Comparison of ENCODE assay signal across 25 cellular contexts in the genomic region with DNA sequence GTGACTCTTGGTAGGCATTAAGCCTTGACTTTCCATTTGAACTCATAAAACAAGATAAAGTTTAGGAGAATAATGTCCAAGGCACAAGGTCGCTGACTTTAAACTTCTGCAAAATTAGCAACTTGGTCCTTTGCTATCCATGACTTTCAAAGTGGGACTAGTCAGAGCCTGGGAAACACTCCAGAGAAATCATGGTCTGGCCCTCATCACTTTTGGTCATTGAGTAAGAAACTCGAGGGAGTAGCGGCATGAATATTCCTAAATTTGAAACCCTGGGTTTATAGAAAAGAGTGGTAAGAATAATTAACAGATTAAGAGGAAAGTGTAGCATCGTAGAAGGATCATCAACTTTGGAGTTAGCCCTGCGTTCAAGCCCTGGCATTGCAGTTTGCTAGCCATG. TPM values are rescaled to one million over a fixed set of nuclear protein-coding genes. Genes with fewer than 3 reads are reported as not detected.
A peak's percentile ranks its signal among the peaks of the same experiment; 100 is the strongest.
DNase-seq lines count a peak whose midpoint lies in the region; ATAC-seq and TF ChIP-seq lines count a peak whose summit lies in the region.
"Had no signal": no experiment of that assay in that cellular context is flagged by ENCODE, and none has a peak within 500 bp of the region (broad histone marks: within the 10 kb centered on the region; RNA-seq: fewer than 3 reads in every experiment).

No MANE protein-coding gene starts in this region.

- H3K4me1 Mint-ChIP-seq in H9 = 0 out of 4 replicates have a peak, but pooled peaks cover 0 to 9% of the 10 kb centered on the region in 2 experiments

- in situ Hi-C loops in GM23248 (cut with MboI) = no loop called here

- no peak overlapping the region for H2BK5ac ChIP-seq in H9 (ENCODE audit: insufficient read length, low read length)

- no peaks in the 10 kb centered on the region for H3K9me3 ChIP-seq in GM23248 (ENCODE audit: low read depth)
- H3K9me3 ChIP-seq in SJSA1 (replicated peaks) = peaks cover 6% of the 10 kb centered on the region
- no peaks in the 10 kb centered on the region for H3K9me3 ChIP-seq in MM.1S (replicated peaks; ENCODE audit: insufficient read depth, low read length)
- H3K9me3 ChIP-seq in H9 (ENCODE audit: control insufficient read depth, low read depth, low read length) = no peaks in the 10 kb centered on the region
- H3K9me3 ChIP-seq: SJCRH30 had no signal

- no peak overlapping the region for H3K4ac ChIP-seq in H9 (ENCODE audit: low read depth, low read length)

- no peak overlapping the region for H4K5ac ChIP-seq in H9 (ENCODE audit: insufficient read length, low read depth, low read length)

- peaks cover 8% of the 10 kb centered on the region for H3K27me3 Mint-ChIP-seq in H9 (ENCODE audit: low read depth)
- H3K27me3 Mint-ChIP-seq: CD4-positive, alpha-beta T cell had no signal

- H3K27me3 ChIP-seq in GM23248 (replicated peaks; ENCODE audit: insufficient read depth) (no peaks in the 10 kb centered on the region), SJSA1 (replicated peaks) (no peaks in the 10 kb centered on the region), MM.1S (replicated peaks; ENCODE audit: insufficient read depth, low read length) (no peaks in the 10 kb centered on the region), H9 (ENCODE audit: insufficient read depth, low read length) (no peaks in the 10 kb centered on the region)
- H3K27me3 ChIP-seq: BLaER1 treated with 17β-estradiol and CSF1 and Interleukin-3, amounts not matched to agents 10 nM and 100 nM; SJCRH30 had no signal

- H3K23ac ChIP-seq in H9 (ENCODE audit: insufficient read length, low read depth, low read length) = no peak overlapping the region

- H3K36me3 Mint-ChIP-seq in H9 (ENCODE audit: insufficient read depth in 1 of 3, low read depth in 3 of 3) = no peaks in the 10 kb centered on the region; a peak in 1 of 7 replicates

- no peak overlapping the region for H3K18ac ChIP-seq in H9 (ENCODE audit: insufficient read length, low read depth, low read length)

- no peaks in the 10 kb centered on the region for H3K79me1 ChIP-seq in H9 (ENCODE audit: insufficient read depth, low read depth, low read length, poor library complexity, severe bottlenecking)

- H2BK12ac ChIP-seq in H9 (ENCODE audit: insufficient read length, low read depth, low read length) = no peak overlapping the region

- peak overlapping the region; percentile 94 for H3K27ac ChIP-seq in GM23248
- H3K27ac ChIP-seq in SJSA1 = peak overlapping the region; percentile 98
- no peak overlapping the region for H3K27ac ChIP-seq in MM.1S (ENCODE audit: low read length)
- no peak overlapping the region for H3K27ac ChIP-seq in H9 (ENCODE audit: insufficient read length, low read depth, low read length)
- H3K27ac ChIP-seq: BLaER1 treated with 17β-estradiol and CSF1 and Interleukin-3, amounts not matched to agents 10 nM and 100 nM; SJCRH30 had no signal

- no peaks in the 10 kb centered on the region for H4K20me1 ChIP-seq in GM23248 (ENCODE audit: insufficient read depth)
- H4K20me1 ChIP-seq in MM.1S (ENCODE audit: insufficient read depth, low read length) = no peaks in the 10 kb centered on the region
- H4K20me1 ChIP-seq in H9 (ENCODE audit: control insufficient read depth, insufficient read depth, insufficient read length) = no peaks in the 10 kb centered on the region
- H4K20me1 ChIP-seq: BLaER1 treated with 17β-estradiol and CSF1 and Interleukin-3, amounts not matched to agents 10 nM and 100 nM had no signal

- no peak overlapping the region for H3K4me3 Mint-ChIP-seq in H9
- H3K4me3 Mint-ChIP-seq: CD4-positive, alpha-beta T cell had no signal

- H4K8ac ChIP-seq in H9 (replicated peaks; ENCODE audit: insufficient read length, low read depth, low read length) = no peak overlapping the region

- H3K23me2 ChIP-seq in H9 (ENCODE audit: insufficient read length, low read depth, low read length, poor library complexity, severe bottlenecking) = no peaks in the 10 kb centered on the region

- H3K9me2 ChIP-seq in GM23248 (ENCODE audit: insufficient read depth) = no peaks in the 10 kb centered on the region
- no peaks in the 10 kb centered on the region for H3K9me2 ChIP-seq in MM.1S (replicated peaks; ENCODE audit: insufficient read depth, low read length)

- H3K4me3 ChIP-seq in GM23248 = no peak overlapping the region
- H3K4me3 ChIP-seq in SJSA1 = no peak overlapping the region
- H3K4me3 ChIP-seq in fibroblast of mammary gland (ENCODE audit: control insufficient read depth, low read depth, low read length) = no peak overlapping the region
- no peak overlapping the region for H3K4me3 ChIP-seq in MM.1S (ENCODE audit: low read length)
- H3K4me3 ChIP-seq: BLaER1 treated with 17β-estradiol and CSF1 and Interleukin-3, amounts not matched to agents 10 nM and 100 nM; K562; SJCRH30 had no signal

- WGBS in GM23248 (ENCODE audit: low coverage in 1 of 2, low lambda C conversion rate in 2 of 2, missing lambda C conversion rate in 2 of 2), 2 experiments = 58 to 61% methylated on average over 5 of the region's 5 CpGs
- WGBS in H9 (ENCODE audit: extremely low coverage, insufficient read length, low lambda C conversion rate) = no CpG with 5 or more reads among the region's 5 CpGs

- peak; percentile 72 for DNase-seq in GM23248
- peak; percentile 62 to 67 for DNase-seq in SJSA1 (ENCODE audit: low read depth in 1 of 2, low spot score in 2 of 2)
- DNase-seq in fibroblast of mammary gland (ENCODE audit: low read depth) = peak; percentile 57
- peak; percentile 60 for DNase-seq in stromal cell of bone marrow (ENCODE audit: low read depth)
- DNase-seq in kidney glomerular epithelial cell (lab: John Stamatoyannopoulos, UW) = no peak
- no peak for DNase-seq in MM.1S
- no peak for DNase-seq in H9
- DNase-seq: AML-193; CD4-positive, alpha-beta T cell; DMS53; Kasumi-1; NCI-H1105 treated with DMSO at 0.1 percent for 48 hours; NCI-H2029 treated with DMSO at 0.1 percent for 48 hours; NCI-H446 treated with DMSO at 0.1 percent for 48 hours; NCI-H526; NCI-H82; NK-92 treated with Interleukin-12 subunit alpha and Interleukin-12 subunit beta, amount 100 ng/mL, for 24 hours; PC-3; SJCRH30 had no signal

- no peaks in the 10 kb centered on the region for H3K9me3 Mint-ChIP-seq in H9
- H3K9me3 Mint-ChIP-seq: CD4-positive, alpha-beta T cell had no signal

- no peaks in the 10 kb centered on the region for H3K79me2 ChIP-seq in GM23248 (ENCODE audit: insufficient read depth)
- no peaks in the 10 kb centered on the region for H3K79me2 ChIP-seq in MM.1S (ENCODE audit: low read length)
- no peaks in the 10 kb centered on the region for H3K79me2 ChIP-seq in H9 (ENCODE audit: insufficient read depth, low read length)

- no peak overlapping the region for H3K14ac ChIP-seq in H9 (ENCODE audit: insufficient read depth, low read length)

- H2BK15ac ChIP-seq in H9 (ENCODE audit: low read depth, low read length) = no peak overlapping the region

- no peak for TF ChIP-seq CTCF in fibroblast of mammary gland (conservative IDR thresholded peaks at IDR 0.05; ENCODE audit: control insufficient read depth, insufficient read depth, low read depth, low read length)
- no peak for TF ChIP-seq CTCF in MM.1S (IDR thresholded peaks at IDR 0.05; ENCODE audit: low read length)
- no peak for TF ChIP-seq CTCF in H9 (conservative IDR thresholded peaks at IDR 0.05)

- H2AK5ac ChIP-seq in H9 (ENCODE audit: insufficient read length, low read length) = no peak overlapping the region

- H3K9ac ChIP-seq in GM23248 (peak overlapping the region; percentile 71; the same call in 1 of the 2 replicates), MM.1S (ENCODE audit: low read length) (no peak overlapping the region), H9 (ENCODE audit: extremely low read depth, insufficient read length, low read length) (no peak overlapping the region)
- H3K9ac ChIP-seq: BLaER1 treated with 17β-estradiol and CSF1 and Interleukin-3, amounts not matched to agents 10 nM and 100 nM had no signal

- H3F3A ChIP-seq in GM23248 (ENCODE audit: insufficient read depth) (peaks cover 58% of the 10 kb centered on the region), MM.1S (ENCODE audit: insufficient read depth, low read length) (no peaks in the 10 kb centered on the region)

- H2BK120ac ChIP-seq in H9 (ENCODE audit: low read depth, low read length, poor library complexity, severe bottlenecking) = no peak overlapping the region

- peak overlapping the region in 1 of 3 experiments; percentile 66; a peak in 1 of 7 replicates for H3K27ac Mint-ChIP-seq in H9
- H3K27ac Mint-ChIP-seq: CD4-positive, alpha-beta T cell had no signal

- no peak for ATAC-seq in HG03139 (IDR thresholded peaks at IDR 0.05; ENCODE audit: unreplicated experiment)
- ATAC-seq: HCT116, HepG2, K562, PC-3, Right ventricle myocardium inferior had no signal

- H3T11ph ChIP-seq in H9 (ENCODE audit: low read length) = no peak overlapping the region

- H4K91ac ChIP-seq in H9 (ENCODE audit: insufficient read length, low read depth, low read length) = no peak overlapping the region

- no peak overlapping the region for H2BK20ac ChIP-seq in H9 (ENCODE audit: low read depth, low read length, poor library complexity, severe bottlenecking)

- H3K4me1 ChIP-seq in GM23248 (ENCODE audit: insufficient read depth) (peaks cover 56% of the 10 kb centered on the region), SJSA1 (replicated peaks) (peaks cover 53% of the 10 kb centered on the region), MM.1S (ENCODE audit: low read length) (no peaks in the 10 kb centered on the region), H9 (ENCODE audit: insufficient read depth, low read length) (no peaks in the 10 kb centered on the region)
- H3K4me1 ChIP-seq: BLaER1 treated with 17β-estradiol and CSF1 and Interleukin-3, amounts not matched to agents 10 nM and 100 nM had no signal

- no peak overlapping the region for H2AFZ ChIP-seq in GM23248
- no peak overlapping the region for H2AFZ ChIP-seq in MM.1S (ENCODE audit: low read length)
- H2AFZ ChIP-seq in H9 (ENCODE audit: low read length) = no peak overlapping the region

- no peak overlapping the region for H3K56ac ChIP-seq in H9 (ENCODE audit: insufficient read length, low read depth, low read length)

- peak overlapping the region; percentile 86 for H3K4me2 ChIP-seq in GM23248 (ENCODE audit: unreplicated experiment)
- no peak overlapping the region for H3K4me2 ChIP-seq in MM.1S (ENCODE audit: low read depth, low read length)
- no peak overlapping the region for H3K4me2 ChIP-seq in H9 (ENCODE audit: insufficient read depth, insufficient read length, low read length)
- H3K4me2 ChIP-seq: BLaER1 treated with 17β-estradiol and CSF1 and Interleukin-3, amounts not matched to agents 10 nM and 100 nM had no signal

- H3K36me3 ChIP-seq in GM23248 (ENCODE audit: low read depth) = no peaks in the 10 kb centered on the region
- H3K36me3 ChIP-seq in SJSA1 = peaks cover 18% of the 10 kb centered on the region
- no peaks in the 10 kb centered on the region for H3K36me3 ChIP-seq in MM.1S (replicated peaks; ENCODE audit: insufficient read depth, low read length)
- H3K36me3 ChIP-seq: BLaER1 treated with 17β-estradiol and CSF1 and Interleukin-3, amounts not matched to agents 10 nM and 100 nM; SJCRH30 had no signal

RNA-seq across cellular contexts. Expression of a gene that starts 16.9 kb away (rescaled TPM):
- 76.8 and 83.0 TPM in 2 replicates for total RNA-seq in GM23248 (2014; rRNA removed; shearing (Covaris generic))
- polyA plus RNA-seq in GM23248 (2016; fragmentation: Nextera tagmentation; extraction: Ambion mirVana) = 119 and 122 TPM in 2 replicates
- 519 and 584 TPM in 2 replicates for total RNA-seq in SJSA1 (2014; rRNA removed; shearing (Covaris generic))
- total RNA-seq in H9 (2021) = 17.0 and 18.5 TPM in 2 replicates

Comparison
In these comparisons a context has a peak if more than half of its experiments do, and no peak if none do; other contexts are left out.
1. DNase-seq: peak in GM23248 (single experiment), SJSA1 (2 of 2), fibroblast of mammary gland (single experiment) and stromal cell of bone marrow (single experiment); none in kidney glomerular epithelial cell (single experiment), MM.1S (single experiment) and H9 (single experiment).
2. H3K27ac ChIP-seq: peak in GM23248 (single experiment) and SJSA1 (single experiment); none in MM.1S (single experiment) and H9 (single experiment).